ENCODE assay signal across 28 cellular contexts in the genomic region with DNA sequence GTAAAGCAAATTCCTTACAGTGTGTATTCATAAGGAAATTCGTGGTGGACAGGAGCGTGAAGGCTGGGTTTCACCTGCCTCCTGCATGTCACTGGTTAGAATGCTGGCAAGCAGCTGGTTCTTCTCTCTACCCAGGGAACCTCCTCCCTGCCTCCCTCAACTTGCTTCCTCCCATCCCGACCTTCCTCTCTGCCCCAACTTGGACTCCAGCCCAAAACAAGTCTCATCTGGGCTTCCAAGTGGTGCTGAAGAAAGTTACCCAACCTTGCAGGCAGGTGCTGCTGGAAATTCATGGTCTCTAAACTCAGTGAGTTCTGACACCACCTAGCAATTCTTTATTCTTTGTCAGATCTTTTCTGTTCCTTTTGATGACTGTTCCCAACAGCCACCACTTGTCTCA.
DNase-seq lines count a peak whose midpoint lies in the region; ATAC-seq and TF ChIP-seq lines count a peak whose summit lies in the region.
"Had no signal": no experiment of that assay in that cellular context is flagged by ENCODE, and none has a peak within 500 bp of the region (broad histone marks: within the 10 kb centered on the region; RNA-seq: fewer than 3 reads in every experiment).

No MANE protein-coding gene starts in this region.

- DNase-seq in NCI-H2107 treated with DMSO at 0.1 percent for 48 hours (lab: John Stamatoyannopoulos, UW; ENCODE audit: unreplicated experiment) (peak; percentile 51), NCI-H2107 (lab: John Stamatoyannopoulos, UW) (no peak), T-cell (no peak), naive B cell (no peak), NCI-H187 (lab: John Stamatoyannopoulos, UW) (no peak), NCI-H187 treated with DMSO at 0.1 percent for 48 hours (lab: John Stamatoyannopoulos, UW) (no peak), foreskin fibroblast (no peak)
- no peak for DNase-seq in CD4-positive, alpha-beta memory T cell
- DNase-seq: 8988T; activated CD4-positive, CD25-positive, alpha-beta regulatory T cell; AML-193; anterior cingulate cortex; caudate nucleus; foreskin melanocyte; GM23248; KBM-7; mucosa of descending colon; MV-4-11; NCI-H1694 treated with DMSO at 0.1 percent for 48 hours; NCI-H446 treated with DMSO at 0.1 percent for 48 hours; NK-92 treated with Interleukin-12 subunit alpha and Interleukin-12 subunit beta, amount 100 ng/mL, for 24 hours; Peyer's patch; SK-N-SH; T-helper 9 cell; upper lobe of left lung had no signal

- no peak overlapping the region for H3K4me3 ChIP-seq in CD4-positive, alpha-beta memory T cell (ENCODE audit: low read length in 2 of 2)
- no peak overlapping the region for H3K4me3 ChIP-seq in foreskin fibroblast (ENCODE audit: low read depth in 1 of 2, low read length in 2 of 2)
- H3K4me3 ChIP-seq: GM23248, hepatocyte, mucosa of descending colon, Peyer's patch, skin epidermis, upper lobe of left lung had no signal

- H3K9me3 ChIP-seq in CD4-positive, alpha-beta memory T cell (ENCODE audit: control insufficient read depth in 1 of 2, low read length in 2 of 2) = no peaks in the 10 kb centered on the region
- H3K9me3 ChIP-seq: mucosa of descending colon, neutrophil, Peyer's patch, SK-N-SH, upper lobe of left lung had no signal

- no peaks in the 10 kb centered on the region for H3K27me3 ChIP-seq in CD4-positive, alpha-beta memory T cell (ENCODE audit: insufficient read depth, low read length)
- H3K27me3 ChIP-seq: hepatocyte, neutrophil, Peyer's patch, upper lobe of left lung had no signal

- no peaks in the 10 kb centered on the region for H3K36me3 ChIP-seq in CD4-positive, alpha-beta memory T cell (ENCODE audit: insufficient read depth, low read length)
- H3K36me3 ChIP-seq: neutrophil, Peyer's patch, upper lobe of left lung had no signal

- CTCF ChIA-PET in CD4-positive, alpha-beta memory T cell (lab: Charles Lee; ENCODE audit: partially characterized antibody) = interaction anchor here (0.8 to 13.4 kb wide), 10 partner anchors 9 to 304 kb away, joined by 3 to 175 read pairs (median 3); a partner anchor contains a TSS
- CTCF ChIA-PET in T-cell (lab: Charles Lee) = interaction anchor here (0.9 to 2.0 kb wide), 7 partner anchors 9 to 304 kb away, joined by 3 to 12 read pairs (median 4); no protein-coding TSS in a partner anchor

- POLR2A ChIA-PET in CD4-positive, alpha-beta memory T cell (lab: Charles Lee; ENCODE audit: partially characterized antibody) = interaction anchor here (1.1 to 5.6 kb wide), 4 partner anchors 21 to 188 kb away, joined by 3 to 54 read pairs (median 5); a partner anchor contains a TSS
- POLR2A ChIA-PET in T-cell (lab: Charles Lee) = interaction anchor here in 1 of 2 donors (0.6 kb wide), 2 partner anchors 13 to 183 kb away, joined by 3 to 7 read pairs; no protein-coding TSS in a partner anchor

- H3K27me3 Mint-ChIP-seq in CD4-positive, alpha-beta memory T cell = no peaks in the 10 kb centered on the region
- H3K27me3 Mint-ChIP-seq in T-cell = no peaks in the 10 kb centered on the region
- H3K27me3 Mint-ChIP-seq in naive B cell = no peaks in the 10 kb centered on the region

- peak overlapping the region in 5 of 7 donors; percentile 76 to 89 (median 86) for H3K27ac Mint-ChIP-seq in CD4-positive, alpha-beta memory T cell
- peak overlapping the region; percentile 50 to 82 for H3K27ac Mint-ChIP-seq in T-cell
- peak overlapping the region in 4 of 6 donors; percentile 3 to 95 (median 88) for H3K27ac Mint-ChIP-seq in naive B cell

- peaks cover 55 to 78% (median 63%) of the 10 kb centered on the region in 4 donors for H3K4me1 Mint-ChIP-seq in CD4-positive, alpha-beta memory T cell
- H3K4me1 Mint-ChIP-seq in T-cell (peaks cover 70 to 87% (median 81%) of the 10 kb centered on the region in 3 donors), naive B cell (peaks cover 44 to 73% (median 62%) of the 10 kb centered on the region in 3 donors)

- H3K27ac ChIP-seq in CD4-positive, alpha-beta memory T cell (ENCODE audit: low read depth, low read length) = no peak overlapping the region
- H3K27ac ChIP-seq: GM23248, hepatocyte, neutrophil, Peyer's patch, skin epidermis, upper lobe of left lung had no signal

- H3K4me3 Mint-ChIP-seq in CD4-positive, alpha-beta memory T cell = peak overlapping the region in 1 of 8 donors; percentile 34
- H3K4me3 Mint-ChIP-seq in T-cell (no peak overlapping the region), naive B cell (peak overlapping the region in 1 of 8 donors; percentile 1)

- TF ChIP-seq CTCF in foreskin fibroblast (IDR thresholded peaks at IDR 0.05; ENCODE audit: low read depth, low read length) = no peak

- no peaks in the 10 kb centered on the region for H3K9me3 Mint-ChIP-seq in CD4-positive, alpha-beta memory T cell
- H3K9me3 Mint-ChIP-seq in T-cell (no peaks in the 10 kb centered on the region), naive B cell (no peaks in the 10 kb centered on the region)

- peaks cover 4 to 5% of the 10 kb centered on the region in 2 donors for H3K36me3 Mint-ChIP-seq in CD4-positive, alpha-beta memory T cell
- H3K36me3 Mint-ChIP-seq in T-cell (peaks cover under 1% of the 10 kb centered on the region), naive B cell (no peaks in the 10 kb centered on the region)

- peaks cover 71% of the 10 kb centered on the region for H3K4me1 ChIP-seq in CD4-positive, alpha-beta memory T cell (ENCODE audit: insufficient read depth, low read length)

- ATAC-seq in T-cell (replicated peaks in 1 of 4) (no peak), naive B cell (ENCODE audit: low read depth in 2 of 2) (no peak)
- ATAC-seq: mucosa of descending colon had no signal

- intact Hi-C loops in CD4-positive, alpha-beta memory T cell (cut with micrococcal nuclease) = no loop called here
